2 cellular contexts compared by ENCODE assay signal in genomic region chr1:208209896-208210589, GRCh38.
TF ChIP-seq lines count a peak whose summit lies in the region.

No MANE protein-coding gene starts in this region.

TF ChIP-seq in HEK293, 187 proteins besides CTCF, POLR2A, EP300 and RAD21:
- no peak for TF ChIP-seq ZNF138 (tag by site-specific recombination; IDR thresholded peaks at IDR 0.05; ENCODE audit: borderline replicate concordance)
- TF ChIP-seq ZNF362 (tag by site-specific recombination; IDR thresholded peaks at IDR 0.05) = peak; percentile 58; the same call in 1 of the 2 replicates

TF ChIP-seq in endothelial cell of umbilical vein, 7 proteins besides CTCF, POLR2A, EP300 and RAD21:
- TF ChIP-seq GATA2 (IDR thresholded peaks at IDR 0.05; ENCODE audit: insufficient read depth, insufficient read length, low read depth, low read length) (no peak), MYC (IDR thresholded peaks at IDR 0.05; ENCODE audit: low read depth, low read length) (no peak), FOS (IDR thresholded peaks at IDR 0.05; ENCODE audit: borderline replicate concordance, insufficient read depth, low read length) (no peak), EZH2 (IDR thresholded peaks at IDR 0.05; ENCODE audit: borderline replicate concordance, low read depth, low read length, severe bottlenecking) (no peak), MAX (IDR thresholded peaks at IDR 0.05; ENCODE audit: insufficient read depth, insufficient read length) (no peak), POLR2AphosphoS5 (IDR thresholded peaks at IDR 0.05; ENCODE audit: insufficient read depth, low read depth, low read length) (peak; percentile 24)
